ENCODE assay signal across 8 cellular contexts in genomic region chr10:73413108-73413527, GRCh38. TPM values are rescaled to one million over a fixed set of nuclear protein-coding genes. Genes with fewer than 3 reads are reported as not detected.
A peak's percentile ranks its signal among the peaks of the same experiment; 100 is the strongest.
DNase-seq lines count a peak whose midpoint lies in the region; ATAC-seq and TF ChIP-seq lines count a peak whose summit lies in the region.

No MANE protein-coding gene starts in this region.

- peaks cover 0 to 45% (median 30%) of the 10 kb centered on the region in 9 donors for H3K4me1 ChIP-seq in heart right ventricle

- ATAC-seq in GM18867 (IDR thresholded peaks at IDR 0.05; ENCODE audit: unreplicated experiment) (peak; percentile 26), HG03066 (IDR thresholded peaks at IDR 0.05; ENCODE audit: low read depth, unreplicated experiment) (peak; percentile 33), heart right ventricle (peak; percentile 1 to 41 (median 26))

- peaks cover 5 to 16% (median 8%) of the 10 kb centered on the region in 3 donors for H3K27me3 Mint-ChIP-seq in CD14-positive monocyte (ENCODE audit: low read depth in 3 of 3)
- H3K27me3 Mint-ChIP-seq in activated naive CD4-positive, alpha-beta T cell treated with anti-CD3 and anti-CD28 coated beads for 36 hours (ENCODE audit: low read depth) = peaks cover 5% of the 10 kb centered on the region

- WGBS in heart right ventricle, 2 donors = 2% methylated on average over 9 of the region's 9 CpGs

- intact Hi-C loops in CD14-positive monocyte (cut with micrococcal nuclease) (loop anchor here (5.0 to 10.0 kb wide), 2 partner anchors 166 to 168 kb away; partner anchors contain the start of gene DNAJC9 (in 2 of the 2)), heart right ventricle (cut with DNase I) (loop anchor here in 1 of 10 donors (1.0 kb wide), 1 partner anchor 82 kb away; no protein-coding TSS in a partner anchor)
- intact Hi-C loops in activated naive CD4-positive, alpha-beta T cell treated with anti-CD3 and anti-CD28 coated beads for 36 hours (cut with micrococcal nuclease) = loop anchor here (1.0 to 5.0 kb wide), 9 partner anchors 68 to 1414 kb away; partner anchors contain the start of genes ECD, FAM149B1, KAT6B and MICU1

- H3K36me3 Mint-ChIP-seq in CD14-positive monocyte = peaks cover 5 to 15% of the 10 kb centered on the region in 2 donors
- H3K36me3 Mint-ChIP-seq in activated naive CD4-positive, alpha-beta T cell treated with anti-CD3 and anti-CD28 coated beads for 36 hours (ENCODE audit: low read depth) = peaks cover 9% of the 10 kb centered on the region

- peak overlapping the region; percentile 84 to 92 for H3K4me3 Mint-ChIP-seq in CD14-positive monocyte
- H3K4me3 Mint-ChIP-seq in activated naive CD4-positive, alpha-beta T cell treated with anti-CD3 and anti-CD28 coated beads for 36 hours = peak overlapping the region; percentile 95

- H3K4me3 ChIP-seq in heart right ventricle = peak overlapping the region; percentile 81 to 99 (median 88)

- peaks cover 0 to under 1% (median 0%) of the 10 kb centered on the region in 9 donors for H3K36me3 ChIP-seq in heart right ventricle

- peak overlapping the region; percentile 90 to 99 (median 95) for H3K27ac Mint-ChIP-seq in CD14-positive monocyte
- H3K27ac Mint-ChIP-seq in activated naive CD4-positive, alpha-beta T cell treated with anti-CD3 and anti-CD28 coated beads for 36 hours = peak overlapping the region; percentile 93

- no peaks in the 10 kb centered on the region for H3K27me3 ChIP-seq in heart right ventricle

- TF ChIP-seq CTCF in CD14-positive monocyte (IDR thresholded peaks at IDR 0.05) (no peak), heart right ventricle (IDR thresholded peaks at IDR 0.05) (no peak)

- peak overlapping the region; percentile 87 to 99 (median 96) for H3K27ac ChIP-seq in heart right ventricle

- DNase-seq in CD14-positive monocyte (ENCODE audit: low spot score) (no peak), NCI-H526 (lab: John Stamatoyannopoulos, UW) (peak; percentile 25 to 61), heart right ventricle (peak in 1 of 2 donors; percentile 9), pons (ENCODE audit: low spot score) (peak; percentile 41), cortex of kidney (lab: John Stamatoyannopoulos, UW) (no peak)
- peak; percentile 62 for DNase-seq in activated naive CD4-positive, alpha-beta T cell treated with anti-CD3 and anti-CD28 coated beads for 36 hours

- CTCF ChIA-PET in activated naive CD4-positive, alpha-beta T cell treated with anti-CD3 and anti-CD28 coated beads for 36 hours (lab: Charles Lee) = no interaction called here

- no peaks in the 10 kb centered on the region for H3K9me3 ChIP-seq in heart right ventricle

- H3K9me3 Mint-ChIP-seq in CD14-positive monocyte = peaks cover 0 to 5% (median 0%) of the 10 kb centered on the region in 7 donors
- H3K9me3 Mint-ChIP-seq in activated naive CD4-positive, alpha-beta T cell treated with anti-CD3 and anti-CD28 coated beads for 36 hours = no peaks in the 10 kb centered on the region

- H3K4me1 Mint-ChIP-seq in CD14-positive monocyte = peaks cover 44% of the 10 kb centered on the region
- peaks cover 57% of the 10 kb centered on the region for H3K4me1 Mint-ChIP-seq in activated naive CD4-positive, alpha-beta T cell treated with anti-CD3 and anti-CD28 coated beads for 36 hours (ENCODE audit: low read depth)

RNA-seq across cellular contexts. Expression of gene ANXA7, which starts 0.7 kb away (rescaled TPM):
- polyA plus RNA-seq in CD14-positive monocyte (100 to 1,000 TPM; 173 to 199 TPM), heart right ventricle (10 to 100 TPM; 33.4 to 69.7 TPM)
- 100 to 1,000 TPM; 130 to 134 TPM for total RNA-seq in activated naive CD4-positive, alpha-beta T cell treated with anti-CD3 and anti-CD28 coated beads for 36 hours
- total RNA-seq in heart right ventricle = 100 to 1,000 TPM; 104 to 163 (median 149) TPM

RNA-seq across cellular contexts. Expression of gene MSS51, which starts 20.2 kb away (rescaled TPM):
- polyA plus RNA-seq in CD14-positive monocyte (not detected), heart right ventricle (1 to 10 TPM in 1 of 2 donors, under 1 TPM in 1; 0.90 to 5.6 TPM)
- total RNA-seq in activated naive CD4-positive, alpha-beta T cell treated with anti-CD3 and anti-CD28 coated beads for 36 hours = 1 to 10 TPM; 1.6 to 1.9 TPM
- total RNA-seq in heart right ventricle = 10 to 100 TPM in 3 of 10 donors, 1 to 10 TPM in 7; 1.1 to 18.1 (median 7.7) TPM

RNA-seq across cellular contexts. Expression of gene CFAP70, which starts 54.5 kb away (rescaled TPM):
- polyA plus RNA-seq in CD14-positive monocyte (under 1 TPM in 1 of 2 donors, not detected in 1; 0.13 TPM), heart right ventricle (1 to 10 TPM in 1 of 2 donors, under 1 TPM in 1; 0.25 to 5.4 TPM)
- total RNA-seq in activated naive CD4-positive, alpha-beta T cell treated with anti-CD3 and anti-CD28 coated beads for 36 hours = under 1 TPM; 0.20 to 0.31 TPM
- 1 to 10 TPM in 9 of 10 donors, under 1 TPM in 1; 0.87 to 3.9 (median 1.9) TPM for total RNA-seq in heart right ventricle

Comparison
In these comparisons a context has a peak if more than half of its experiments do, and no peak if none do; other contexts are left out.
1. DNase-seq: peak in NCI-H526 (2 of 2), activated naive CD4-positive, alpha-beta T cell treated with anti-CD3 and anti-CD28 coated beads for 36 hours (single experiment) and pons (single experiment); none in CD14-positive monocyte (single experiment) and cortex of kidney (single experiment).
2. Peak in every context shown above with its lines, with median percentiles within 50 percentile points of each other: ATAC-seq.